In genomic region chr10:23505797-23506465, GRCh38 we compare ENCODE assay signal across 3 cellular contexts.
A peak's percentile ranks its signal among the peaks of the same experiment; 100 is the strongest.
TF ChIP-seq lines count a peak whose summit lies in the region.

No MANE protein-coding gene starts in this region.

TF ChIP-seq in liver, 16 proteins besides CTCF, POLR2A, EP300 and RAD21:
- TF ChIP-seq SP1 (IDR thresholded peaks at IDR 0.05) (peak; percentile 79), NR2F2 (IDR thresholded peaks at IDR 0.05) (no peak), ZBTB33 (IDR thresholded peaks at IDR 0.05) (peak; percentile 65), ATF3 (IDR thresholded peaks at IDR 0.05) (no peak), JUND (IDR thresholded peaks at IDR 0.05) (peak in 1 of 2 donors; percentile 36), MAX (IDR thresholded peaks at IDR 0.05) (peak; percentile 73), TAF1 (conservative IDR thresholded peaks at IDR 0.05) (no peak), GABPA (IDR thresholded peaks at IDR 0.05 in 1 of 2, conservative IDR thresholded peaks at IDR 0.05 in 1 of 2) (peak in 1 of 2 donors; percentile 18), FOXA1 (IDR thresholded peaks at IDR 0.05) (no peak), RXRA (IDR thresholded peaks at IDR 0.05) (peak; percentile 54 to 58), HNF4A (conservative IDR thresholded peaks at IDR 0.05) (peak in 1 of 2 donors; percentile 49), FOXA2 (IDR thresholded peaks at IDR 0.05) (peak; percentile 56), REST (IDR thresholded peaks at IDR 0.05) (peak; percentile 25), HNF4G (IDR thresholded peaks at IDR 0.05) (no peak), EGR1 (IDR thresholded peaks at IDR 0.05; ENCODE audit: low read depth in 2 of 2) (peak in 1 of 2 donors; percentile 17), YY1 (IDR thresholded peaks at IDR 0.05) (peak; percentile 44)

TF ChIP-seq in HepG2, 621 proteins besides CTCF, POLR2A, EP300 and RAD21:
- no peak for TF ChIP-seq ZNF292 (CRISPR knock-in tag; IDR thresholded peaks at IDR 0.05; ENCODE audit: borderline replicate concordance, low read depth)

TF ChIP-seq in H1, 55 proteins besides CTCF, POLR2A, EP300 and RAD21:
- TF ChIP-seq SIX5 (IDR thresholded peaks at IDR 0.05; ENCODE audit: low read depth, low read length) (no peak), RBBP5 (IDR thresholded peaks at IDR 0.05; ENCODE audit: borderline replicate concordance, low read depth, low read length) (no peak), BRCA1 (IDR thresholded peaks at IDR 0.05; ENCODE audit: low read depth, low read length) (no peak), MAX (IDR thresholded peaks at IDR 0.05) (no peak), HDAC2 (IDR thresholded peaks at IDR 0.05; ENCODE audit: borderline replicate concordance in 1 of 2, low read depth in 2 of 2, low read length in 2 of 2) (no peak), SRF (IDR thresholded peaks at IDR 0.05; ENCODE audit: low read depth, low read length) (no peak), CBX5 (IDR thresholded peaks at IDR 0.05; ENCODE audit: low read depth, low read length) (no peak), E2F6 (IDR thresholded peaks at IDR 0.05) (no peak), SUZ12 (IDR thresholded peaks at IDR 0.05; ENCODE audit: low read length) (no peak)
